ENCODE assay signal across 10 cellular contexts in genomic region chr6:118284736-118285360, GRCh38.
DNase-seq lines count a peak whose midpoint lies in the region; ATAC-seq and TF ChIP-seq lines count a peak whose summit lies in the region.
"Had no signal": no experiment of that assay in that cellular context is flagged by ENCODE, and none has a peak within 500 bp of the region (broad histone marks: within the 10 kb centered on the region; RNA-seq: fewer than 3 reads in every experiment).

No MANE protein-coding gene starts in this region.

- no peak for ATAC-seq in activated CD8-positive, alpha-beta T cell treated with anti-CD3 and anti-CD28 coated beads for 36 hours
- no peak for ATAC-seq in activated CD8-positive, alpha-beta T cell treated with anti-CD3 and anti-CD28 coated beads, Interleukin-2, amount 10 ng/mL, durations not matched to agents 7 days and 5 days

- H3K4me3 ChIP-seq in adipocyte (ENCODE audit: low read length) (no peak overlapping the region), right atrium auricular region (no peak overlapping the region)

- H3K27ac ChIP-seq in right atrium auricular region = peak overlapping the region; percentile 29 to 71
- H3K27ac ChIP-seq: KMS-11 had no signal

- H3K27ac Mint-ChIP-seq in activated CD8-positive, alpha-beta T cell treated with anti-CD3 and anti-CD28 coated beads for 36 hours = no peak overlapping the region
- H3K27ac Mint-ChIP-seq in activated CD8-positive, alpha-beta T cell treated with anti-CD3 and anti-CD28 coated beads, Interleukin-2, amount 10 ng/mL, durations not matched to agents 7 days and 5 days = no peak overlapping the region
- H3K27ac Mint-ChIP-seq in endothelial cell (ENCODE audit: unreplicated experiment) = no peak overlapping the region

- H3K4me1 Mint-ChIP-seq in activated CD8-positive, alpha-beta T cell treated with anti-CD3 and anti-CD28 coated beads for 36 hours (ENCODE audit: low read depth) = peaks cover 2% of the 10 kb centered on the region
- peaks cover 7% of the 10 kb centered on the region for H3K4me1 Mint-ChIP-seq in activated CD8-positive, alpha-beta T cell treated with anti-CD3 and anti-CD28 coated beads, Interleukin-2, amount 10 ng/mL, durations not matched to agents 7 days and 5 days (ENCODE audit: low read depth)
- H3K4me1 Mint-ChIP-seq in endothelial cell (ENCODE audit: unreplicated experiment) = peaks cover 5% of the 10 kb centered on the region

- peak; percentile 24 for TF ChIP-seq CTCF in activated CD8-positive, alpha-beta T cell treated with anti-CD3 and anti-CD28 coated beads for 36 hours (IDR thresholded peaks at IDR 0.05)
- peak in 1 of 2 donors; percentile 71 for TF ChIP-seq CTCF in right atrium auricular region (IDR thresholded peaks at IDR 0.05)
- TF ChIP-seq CTCF in endothelial cell (IDR thresholded peaks at IDR 0.05; ENCODE audit: unreplicated experiment) = no peak

- no peak for DNase-seq in activated CD8-positive, alpha-beta T cell treated with anti-CD3 and anti-CD28 coated beads for 36 hours
- DNase-seq in activated CD8-positive, alpha-beta T cell treated with anti-CD3 and anti-CD28 coated beads, Interleukin-2, amount 10 ng/mL, durations not matched to agents 7 days and 5 days = no peak
- DNase-seq in adipocyte (ENCODE audit: low read depth) (peak; percentile 61), right atrium auricular region (ENCODE audit: low spot score) (no peak), endothelial cell (ENCODE audit: low spot score) (no peak), GDM1 (lab: John Stamatoyannopoulos, UW) (no peak), kidney glomerular epithelial cell (lab: John Stamatoyannopoulos, UW) (no peak)
- no peak for DNase-seq in stimulated activated CD4-positive, alpha-beta T cell treated with anti-CD3 and anti-CD28 coated beads, Interleukin-4, amount 100 ng/mL, for 4 hours
- DNase-seq: activated CD4-positive, alpha-beta T cell treated with anti-CD3 and anti-CD28 coated beads for 4 hours had no signal

- no peak overlapping the region for H3K4me3 Mint-ChIP-seq in activated CD8-positive, alpha-beta T cell treated with anti-CD3 and anti-CD28 coated beads for 36 hours
- H3K4me3 Mint-ChIP-seq in activated CD8-positive, alpha-beta T cell treated with anti-CD3 and anti-CD28 coated beads, Interleukin-2, amount 10 ng/mL, durations not matched to agents 7 days and 5 days = no peak overlapping the region
- no peak overlapping the region for H3K4me3 Mint-ChIP-seq in endothelial cell (ENCODE audit: unreplicated experiment)

- H3K9me3 ChIP-seq in adipocyte (ENCODE audit: control insufficient read depth, low read length) (no peaks in the 10 kb centered on the region), right atrium auricular region (no peaks in the 10 kb centered on the region)

- intact Hi-C loops in activated CD8-positive, alpha-beta T cell treated with anti-CD3 and anti-CD28 coated beads for 36 hours (cut with micrococcal nuclease) = loop anchor here (2.0 to 10.0 kb wide), 5 partner anchors 266 to 827 kb away; no protein-coding TSS in a partner anchor

- H3K27me3 Mint-ChIP-seq in activated CD8-positive, alpha-beta T cell treated with anti-CD3 and anti-CD28 coated beads for 36 hours = peaks cover 11% of the 10 kb centered on the region
- peaks cover 21% of the 10 kb centered on the region for H3K27me3 Mint-ChIP-seq in activated CD8-positive, alpha-beta T cell treated with anti-CD3 and anti-CD28 coated beads, Interleukin-2, amount 10 ng/mL, durations not matched to agents 7 days and 5 days (ENCODE audit: low read depth)
- H3K27me3 Mint-ChIP-seq in endothelial cell (ENCODE audit: unreplicated experiment) = no peaks in the 10 kb centered on the region

- H3K9me3 Mint-ChIP-seq in activated CD8-positive, alpha-beta T cell treated with anti-CD3 and anti-CD28 coated beads for 36 hours = no peaks in the 10 kb centered on the region
- no peaks in the 10 kb centered on the region for H3K9me3 Mint-ChIP-seq in activated CD8-positive, alpha-beta T cell treated with anti-CD3 and anti-CD28 coated beads, Interleukin-2, amount 10 ng/mL, durations not matched to agents 7 days and 5 days (ENCODE audit: insufficient read depth)
- no peaks in the 10 kb centered on the region for H3K9me3 Mint-ChIP-seq in endothelial cell (ENCODE audit: unreplicated experiment)

- H3K9ac ChIP-seq in adipocyte (ENCODE audit: low read length) = no peak overlapping the region
- H3K9ac ChIP-seq: KMS-11 had no signal

- POLR2A ChIA-PET in activated CD8-positive, alpha-beta T cell treated with anti-CD3 and anti-CD28 coated beads for 36 hours (lab: Charles Lee) = interaction anchor here (1.0 kb wide), 1 partner anchor 12 kb away, joined by 3 read pairs; no protein-coding TSS in a partner anchor
- POLR2A ChIA-PET in activated CD8-positive, alpha-beta T cell treated with anti-CD3 and anti-CD28 coated beads, Interleukin-2, amount 10 ng/mL, durations not matched to agents 7 days and 5 days (lab: Charles Lee) = no interaction called here

- H3K4me1 ChIP-seq in adipocyte (ENCODE audit: control insufficient read depth, insufficient read depth, low read length) = peaks cover 4% of the 10 kb centered on the region
- peaks cover 0 to 13% of the 10 kb centered on the region in 2 donors for H3K4me1 ChIP-seq in right atrium auricular region

- CTCF ChIA-PET in activated CD8-positive, alpha-beta T cell treated with anti-CD3 and anti-CD28 coated beads for 36 hours (lab: Charles Lee) = interaction anchor here (0.6 to 5.2 kb wide), 19 partner anchors 10 to 857 kb away, joined by 3 to 18 read pairs (median 3); no protein-coding TSS in a partner anchor
- CTCF ChIA-PET in activated CD8-positive, alpha-beta T cell treated with anti-CD3 and anti-CD28 coated beads, Interleukin-2, amount 10 ng/mL, durations not matched to agents 7 days and 5 days (lab: Charles Lee) = interaction anchor here (0.6 to 3.5 kb wide), 18 partner anchors 10 to 826 kb away, joined by 3 to 15 read pairs (median 4); partner anchors contain the start of gene PLN

- H3K27me3 ChIP-seq in adipocyte (replicated peaks; ENCODE audit: control insufficient read depth, insufficient read depth, low read length) (peaks cover 5% of the 10 kb centered on the region), right atrium auricular region (no peaks in the 10 kb centered on the region)

- no peaks in the 10 kb centered on the region for H3K36me3 ChIP-seq in adipocyte (ENCODE audit: control insufficient read depth, insufficient read depth, low read length, severe bottlenecking)
- H3K36me3 ChIP-seq in right atrium auricular region = no peaks in the 10 kb centered on the region

- no peaks in the 10 kb centered on the region for H3K36me3 Mint-ChIP-seq in activated CD8-positive, alpha-beta T cell treated with anti-CD3 and anti-CD28 coated beads for 36 hours (ENCODE audit: low read depth)
- H3K36me3 Mint-ChIP-seq in activated CD8-positive, alpha-beta T cell treated with anti-CD3 and anti-CD28 coated beads, Interleukin-2, amount 10 ng/mL, durations not matched to agents 7 days and 5 days (ENCODE audit: low read depth) = no peaks in the 10 kb centered on the region
- no peaks in the 10 kb centered on the region for H3K36me3 Mint-ChIP-seq in endothelial cell (ENCODE audit: low read depth, unreplicated experiment)
